8 cellular contexts compared by ENCODE assay signal in genomic region chr1:206557636-206558473, GRCh38. TPM values are rescaled to one million over a fixed set of nuclear protein-coding genes. Genes with fewer than 3 reads are reported as not detected.
DNase-seq lines count a peak whose midpoint lies in the region; ATAC-seq, FAIRE-seq and TF ChIP-seq lines count a peak whose summit lies in the region.

No MANE protein-coding gene starts in this region.

- H4K8ac ChIP-seq in H1 (ENCODE audit: extremely low read depth, insufficient read depth, low read length) = no peak overlapping the region; the same call in 1 of the 2 replicates

- TF ChIP-seq CTCF in H1 (IDR thresholded peaks at IDR 0.05; ENCODE audit: control extremely low read depth in 1 of 3, insufficient read depth in 1 of 3, low read depth in 1 of 3, low read length in 3 of 3) (no peak), neural cell (IDR thresholded peaks at IDR 0.05; ENCODE audit: poor library complexity, severe bottlenecking) (no peak)

- WGBS in H1 (ENCODE audit: extremely low coverage in 1 of 2, insufficient coverage in 1 of 2, insufficient read length in 1 of 2, insufficient replicate concordance in 2 of 2, low coverage in 1 of 2, low lambda C conversion rate in 2 of 2, missing lambda C conversion rate in 1 of 2), 2 experiments = 75% methylated on average over 14 of the region's 14 CpGs; no CpG with 5 or more reads in 1 of the 2 experiments

- H4K91ac ChIP-seq in H1 (replicated peaks; ENCODE audit: insufficient read length, low read length) = no peak overlapping the region

- TF ChIP-seq POLR2A in H1 (IDR thresholded peaks at IDR 0.05; ENCODE audit: control extremely low read depth in 1 of 2, low read depth in 2 of 2, low read length in 2 of 2) = no peak

- no peak overlapping the region for H3K56ac ChIP-seq in H1 (replicated peaks; ENCODE audit: insufficient read length, low read depth, low read length)

- H3K9me2 ChIP-seq in neural cell (ENCODE audit: insufficient read depth, low read length) = no peaks in the 10 kb centered on the region

- POLR2A ChIA-PET in H1 (lab: Charles Lee; ENCODE audit: partially characterized antibody) = interaction anchor here (1.6 kb wide), 1 partner anchor 51 kb away, joined by 3 read pairs; the partner anchor contains the start of gene RASSF5

- no peak for ATAC-seq in HG03354 (IDR thresholded peaks at IDR 0.05; ENCODE audit: poor library complexity, severe bottlenecking, unreplicated experiment)

- no peaks in the 10 kb centered on the region for H4K20me1 ChIP-seq in H1 (replicated peaks in 1 of 2; ENCODE audit: control insufficient read depth in 1 of 2, insufficient read depth in 2 of 2, low read length in 2 of 2)
- H4K20me1 ChIP-seq in neural cell (ENCODE audit: insufficient read depth) = no peaks in the 10 kb centered on the region

- H2BK12ac ChIP-seq in H1 (ENCODE audit: low read depth, low read length) = no peak overlapping the region; the same call in 1 of the 2 replicates

- H4K5ac ChIP-seq in H1 (ENCODE audit: insufficient read length, low read depth, low read length) = no peak overlapping the region

- H3K18ac ChIP-seq in H1 (ENCODE audit: extremely low read depth, low read length) = no peak overlapping the region; the same call in 1 of the 2 replicates

- no peak overlapping the region for H3K23ac ChIP-seq in H1 (ENCODE audit: insufficient read length)

- H2BK120ac ChIP-seq in H1 (replicated peaks; ENCODE audit: low read depth, low read length) = no peak overlapping the region

- H2AK5ac ChIP-seq in H1 (ENCODE audit: low read depth, low read length) = no peak overlapping the region

- no peak overlapping the region for H3K14ac ChIP-seq in H1 (ENCODE audit: insufficient read length)

- no peak for FAIRE-seq in H1 (lab: Jason Lieb, UNC)

- H3K4me2 ChIP-seq in H1 (ENCODE audit: insufficient read depth in 1 of 2, low read depth in 2 of 2, low read length in 2 of 2) (peak overlapping the region; percentile 64 to 78), neural cell (ENCODE audit: low read length) (peak overlapping the region; percentile 67)

- no peak overlapping the region for H2BK5ac ChIP-seq in H1 (ENCODE audit: low read depth, low read length)

- H3K27ac ChIP-seq in SK-N-MC (no peak overlapping the region), H1 (ENCODE audit: low read depth, low read length) (no peak overlapping the region), neural cell (ENCODE audit: low read length) (peak overlapping the region; percentile 56)

- H3K79me1 ChIP-seq in H1 (ENCODE audit: low read depth, low read length) = no peaks in the 10 kb centered on the region

- H3F3A ChIP-seq in neural cell (ENCODE audit: insufficient read depth, low read length, poor library complexity, severe bottlenecking) = no peaks in the 10 kb centered on the region

- TF ChIP-seq EP300 in H1 (IDR thresholded peaks at IDR 0.05; ENCODE audit: borderline replicate concordance in 1 of 2, low read depth in 2 of 2, low read length in 2 of 2) (no peak), neural cell (conservative IDR thresholded peaks at IDR 0.05; ENCODE audit: poor library complexity, severe bottlenecking) (no peak)

- TF ChIP-seq RAD21 in H1 (IDR thresholded peaks at IDR 0.05 in 1 of 2, conservative IDR thresholded peaks at IDR 0.05 in 1 of 2; ENCODE audit: low read depth in 2 of 2, low read length in 2 of 2) (no peak), neural cell (conservative IDR thresholded peaks at IDR 0.05) (no peak)

- H3K4ac ChIP-seq in H1 (replicated peaks; ENCODE audit: insufficient read length, low read depth, low read length) = no peak overlapping the region

- H3K9me3 ChIP-seq in SK-N-MC (ENCODE audit: low read depth, low read length) (no peaks in the 10 kb centered on the region), H1 (ENCODE audit: insufficient read depth in 2 of 2, low read depth in 1 of 2, low read length in 1 of 2) (no peaks in the 10 kb centered on the region), neural cell (ENCODE audit: low read length) (no peaks in the 10 kb centered on the region)

- CTCF ChIA-PET in H1 (lab: Charles Lee; ENCODE audit: partially characterized antibody) = interaction anchor here (1.1 to 2.5 kb wide), 5 partner anchors 10 to 106 kb away, joined by 3 to 11 read pairs (median 3); partner anchors contain the start of gene RASSF5

- H3K9ac ChIP-seq in SK-N-MC (ENCODE audit: insufficient read length) = peak overlapping the region; percentile 53
- no peak overlapping the region; a peak in 1 of 7 replicates for H3K9ac ChIP-seq in H1 (replicated peaks in 1 of 4; ENCODE audit: extremely low read depth in 1 of 4, low read depth in 3 of 4, low read length in 3 of 4)
- peak overlapping the region; percentile 78 for H3K9ac ChIP-seq in neural cell (ENCODE audit: low read length)

- H3K23me2 ChIP-seq in H1 (ENCODE audit: low read depth, low read length) = peaks cover 5% of the 10 kb centered on the region

- H3K79me2 ChIP-seq in H1 (ENCODE audit: control insufficient read depth in 1 of 2, insufficient read depth in 2 of 2, low read length in 2 of 2) (no peaks in the 10 kb centered on the region), neural cell (replicated peaks; ENCODE audit: insufficient read depth, low read length) (no peaks in the 10 kb centered on the region)

- peak overlapping the region; percentile 79 for H3K4me3 ChIP-seq in SK-N-MC
- peak overlapping the region; percentile 43 to 65 (median 48) for H3K4me3 ChIP-seq in H1 (ENCODE audit: extremely low read depth in 1 of 4, insufficient read depth in 2 of 4, low read depth in 3 of 4, low read length in 4 of 4)
- peak overlapping the region; percentile 76 for H3K4me3 ChIP-seq in neural cell (ENCODE audit: low read length)

- H3K27me3 ChIP-seq in H1 (replicated peaks in 1 of 4; ENCODE audit: control insufficient read depth in 3 of 4, extremely low read depth in 1 of 4, insufficient read depth in 3 of 4, low read length in 3 of 4) (peaks cover 5 to 29% (median 19%) of the 10 kb centered on the region in 4 experiments), neural cell (ENCODE audit: insufficient read depth, low read depth, low read length) (no peaks in the 10 kb centered on the region)

- 0 out of 2 replicates have a peak overlapping the region, but pooled peaks have one; percentile 29 for H2BK15ac ChIP-seq in H1 (ENCODE audit: low read length)

- H3K4me1 ChIP-seq in H1 (replicated peaks in 1 of 4; ENCODE audit: control insufficient read depth in 3 of 4, insufficient read depth in 4 of 4, low read length in 3 of 4) = peaks cover 4 to 7% (median 5%) of the 10 kb centered on the region in 4 experiments; a peak in 6 of 7 replicates

- H3K36me3 ChIP-seq in SK-N-MC (ENCODE audit: insufficient read depth, low read length) (no peaks in the 10 kb centered on the region), H1 (ENCODE audit: control insufficient read depth in 2 of 4, insufficient read depth in 4 of 4, low read length in 3 of 4) (no peaks in the 10 kb centered on the region), neural cell (ENCODE audit: insufficient read depth, low read length) (no peaks in the 10 kb centered on the region)

- H2AFZ ChIP-seq in H1 (ENCODE audit: low read length) (peak overlapping the region; percentile 47; the same call in 1 of the 2 replicates), neural cell (ENCODE audit: low read depth, low read length) (peak overlapping the region; percentile 57)

- peak; percentile 35 for DNase-seq in stimulated activated CD4-positive, alpha-beta T cell treated with anti-CD3 and anti-CD28 coated beads, Interleukin-4, amount 100 ng/mL, for 24 hours
- DNase-seq in stimulated activated CD4-positive, alpha-beta T cell treated with anti-CD3 and anti-CD28 coated beads, Interleukin-12 subunit alpha, Interleukin-12 subunit beta, amount 100 ng/mL, for 4 hours = no peak
- DNase-seq in SK-N-MC (ENCODE audit: low read depth, low spot score) = no peak
- no peak for DNase-seq in H1 (ENCODE audit: low read depth in 1 of 2, low spot score in 2 of 2)
- no peak for DNase-seq in cerebellum (ENCODE audit: low spot score)
- no peak for DNase-seq in dedifferentiated amniotic fluid mesenchymal stem cell (ENCODE audit: extremely low spot score)

- no peak overlapping the region for H2BK20ac ChIP-seq in H1 (ENCODE audit: low read length)

TF ChIP-seq in H1, 55 proteins besides CTCF, POLR2A, EP300 and RAD21 (continues in another document):
- TF ChIP-seq ATF3 (IDR thresholded peaks at IDR 0.05; ENCODE audit: insufficient read depth, low read depth, low read length) = no peak

TF ChIP-seq in neural cell, 6 proteins besides CTCF, POLR2A, EP300 and RAD21 (continues in another document):
- TF ChIP-seq MXI1 (conservative IDR thresholded peaks at IDR 0.05; ENCODE audit: poor library complexity, severe bottlenecking) (no peak), SMC3 (conservative IDR thresholded peaks at IDR 0.05; ENCODE audit: poor library complexity) (no peak)

RNA-seq across cellular contexts. Expression of gene RASSF5, which starts 50.5 kb away (rescaled TPM):
- 1.8 and 2.3 TPM in 2 replicates for total RNA-seq in H1 (2021; fragmentation: NEBNext Ultra II Directional; extraction: Animal tissue kit (Norgen Biotek cat#: 25700))
- polyA plus RNA-seq in H1 (2011; rRNA removed) = 0.82 and 1.2 TPM in 2 replicates
- polyA plus RNA-seq in H1 (2011; cell fraction: cytosol; rRNA removed) = 1.00 TPM
- 3.0 TPM for polyA plus RNA-seq in H1 (2011; cell fraction: nucleus; rRNA removed)
- 0.83 to 1.0 TPM (median 1.0 TPM) in 4 replicates for polyA plus RNA-seq in H1 (2012, experiment 1 of 2)
- polyA plus RNA-seq in H1 (2012, experiment 2 of 2) = 0.83 TPM
- 1.3 TPM for polyA plus RNA-seq in H1 (2013, experiment 1 of 2)
- polyA plus RNA-seq in H1 (2013, experiment 2 of 2) = 1.7 TPM
- 0.95 and 2.3 TPM in 2 replicates for polyA minus RNA-seq in H1 (2011; rRNA and poly(A)+ RNA removed)
- polyA minus RNA-seq in H1 (2011; cell fraction: cytosol; rRNA and poly(A)+ RNA removed) = 2.6 TPM
- polyA minus RNA-seq in H1 (2011; cell fraction: nucleus; rRNA and poly(A)+ RNA removed) = 2.4 TPM
- polyA plus RNA-seq in neural cell = 3.2 and 4.0 TPM in 2 replicates
- polyA minus RNA-seq in neural cell = 6.5 and 8.5 TPM in 2 replicates
- 2.7 TPM for total RNA-seq in cerebellum

RNA-seq across cellular contexts. Expression of gene EIF2D, which starts 54.4 kb away (rescaled TPM):
- 33.1 and 36.1 TPM in 2 replicates for total RNA-seq in H1 (2021; fragmentation: NEBNext Ultra II Directional; extraction: Animal tissue kit (Norgen Biotek cat#: 25700))
- polyA plus RNA-seq in H1 (2011; rRNA removed) = 36.2 and 37.1 TPM in 2 replicates
- polyA plus RNA-seq in H1 (2011; cell fraction: cytosol; rRNA removed) = 50.8 TPM
- polyA plus RNA-seq in H1 (2011; cell fraction: nucleus; rRNA removed) = 62.4 TPM
- polyA plus RNA-seq in H1 (2012, experiment 1 of 2) = 34.0 to 45.2 TPM (median 41.8 TPM) in 4 replicates
- 47.0 TPM for polyA plus RNA-seq in H1 (2012, experiment 2 of 2)
- polyA plus RNA-seq in H1 (2013, experiment 1 of 2) = 32.9 TPM
- polyA plus RNA-seq in H1 (2013, experiment 2 of 2) = 30.6 TPM
- polyA minus RNA-seq in H1 (2011; rRNA and poly(A)+ RNA removed) = 47.8 and 52.6 TPM in 2 replicates
- 16.9 TPM for polyA minus RNA-seq in H1 (2011; cell fraction: cytosol; rRNA and poly(A)+ RNA removed)
- polyA minus RNA-seq in H1 (2011; cell fraction: nucleus; rRNA and poly(A)+ RNA removed) = 30.7 TPM
- 36.1 and 37.1 TPM in 2 replicates for polyA plus RNA-seq in neural cell
- 18.0 and 20.3 TPM in 2 replicates for polyA minus RNA-seq in neural cell
- total RNA-seq in cerebellum = 22.5 TPM

Comparison
In these comparisons a context has a peak if more than half of its experiments do, and no peak if none do; other contexts are left out.
1. H3K9ac ChIP-seq: peak in SK-N-MC (single experiment) and neural cell (single experiment); none in H1 (0 of 4).
2. Peak in every context shown above with its lines, with median percentiles within 50 percentile points of each other: H3K4me3 ChIP-seq.